ENCODE assay signal across 12 cellular contexts in the genomic region with DNA sequence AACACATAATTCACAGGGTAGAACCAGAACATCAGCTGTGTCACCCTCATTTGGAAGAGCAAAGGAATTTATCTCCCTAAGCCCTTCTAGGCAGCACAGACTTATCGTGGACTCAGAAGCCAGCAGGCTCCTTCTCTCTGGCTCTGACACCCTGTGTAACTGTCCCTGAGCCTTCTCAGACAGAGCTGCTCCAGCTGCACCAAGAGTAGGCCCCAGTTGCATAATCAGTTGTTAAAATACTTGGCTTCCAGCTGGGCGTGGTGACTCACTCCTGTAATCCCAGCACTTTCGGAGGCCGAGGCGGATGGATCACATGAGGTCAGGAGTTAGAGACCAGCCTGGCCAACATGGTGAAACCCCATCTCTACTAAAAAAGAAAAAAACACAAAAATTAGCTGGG. TPM values are rescaled to one million over a fixed set of nuclear protein-coding genes. Genes with fewer than 3 reads are reported as not detected.
DNase-seq lines count a peak whose midpoint lies in the region; ATAC-seq and TF ChIP-seq lines count a peak whose summit lies in the region.
"Had no signal": no experiment of that assay in that cellular context is flagged by ENCODE, and none has a peak within 500 bp of the region (broad histone marks: within the 10 kb centered on the region; RNA-seq: fewer than 3 reads in every experiment).

No MANE protein-coding gene starts in this region.

- ATAC-seq in right cardiac atrium: peak; percentile 59 to 64
- ATAC-seq in activated T-helper 17 cell treated with anti-CD3 and anti-CD28 coated beads, Interleukin-2, amount 50 U/mL, for 72 hours (replicated peaks): no peak
- ATAC-seq: body of pancreas had no signal

- H3K27me3 Mint-ChIP-seq in activated T-helper 17 cell treated with anti-CD3 and anti-CD28 coated beads, Interleukin-2, amount 50 U/mL, for 72 hours: no peaks in the 10 kb centered on the region

- H3K4me3 Mint-ChIP-seq in activated T-helper 17 cell treated with anti-CD3 and anti-CD28 coated beads, Interleukin-2, amount 50 U/mL, for 72 hours: no peak overlapping the region

- H3K9me3 ChIP-seq in right cardiac atrium (ENCODE audit: control insufficient read depth, low read length): no peaks in the 10 kb centered on the region
- no peaks in the 10 kb centered on the region for H3K9me3 ChIP-seq in vagina
- H3K9me3 ChIP-seq: body of pancreas had no signal

- in situ Hi-C loops in astrocyte of the spinal cord (cut with HindIII; ENCODE audit: low sequenced_read_pairs): no loop called here

- TF ChIP-seq CTCF in astrocyte of the spinal cord (IDR thresholded peaks at IDR 0.05; ENCODE audit: low read depth, low read length): no peak
- TF ChIP-seq CTCF in vagina (IDR thresholded peaks at IDR 0.05): no peak

- no peak overlapping the region for H3K4me3 ChIP-seq in astrocyte of the spinal cord (ENCODE audit: low read depth, low read length)
- no peak overlapping the region for H3K4me3 ChIP-seq in right cardiac atrium (ENCODE audit: low read length)
- H3K4me3 ChIP-seq in vagina: no peak overlapping the region
- H3K4me3 ChIP-seq: body of pancreas had no signal

- H3K4me1 ChIP-seq in right cardiac atrium (ENCODE audit: control insufficient read depth, insufficient read depth, low read length): no peaks in the 10 kb centered on the region
- peaks cover 13% of the 10 kb centered on the region for H3K4me1 ChIP-seq in vagina
- H3K4me1 ChIP-seq: body of pancreas had no signal

- H3K27ac Mint-ChIP-seq in activated T-helper 17 cell treated with anti-CD3 and anti-CD28 coated beads, Interleukin-2, amount 50 U/mL, for 72 hours: no peak overlapping the region

- H3K36me3 ChIP-seq in vagina: peaks cover 0 to 16% of the 10 kb centered on the region in 2 donors

- intact Hi-C loops in right cardiac atrium (cut with DNase I): no loop called here
- intact Hi-C loops in vagina (cut with DNase I): no loop called here

- H3K4me1 Mint-ChIP-seq in activated T-helper 17 cell treated with anti-CD3 and anti-CD28 coated beads, Interleukin-2, amount 50 U/mL, for 72 hours: no peaks in the 10 kb centered on the region

- no peak overlapping the region for H3K27ac ChIP-seq in right cardiac atrium (ENCODE audit: low read length)
- H3K27ac ChIP-seq in vagina: peak overlapping the region; percentile 54
- H3K27ac ChIP-seq: body of pancreas had no signal

- 64% methylated on average over 5 of the region's 5 CpGs for WGBS in right cardiac atrium

- TF ChIP-seq POLR2A in vagina (IDR thresholded peaks at IDR 0.05): no peak

- H3K27me3 ChIP-seq in right cardiac atrium (ENCODE audit: control insufficient read depth, insufficient read depth): no peaks in the 10 kb centered on the region
- H3K27me3 ChIP-seq in vagina: no peaks in the 10 kb centered on the region
- H3K27me3 ChIP-seq: body of pancreas had no signal

- peaks cover 12% of the 10 kb centered on the region for H3K36me3 Mint-ChIP-seq in activated T-helper 17 cell treated with anti-CD3 and anti-CD28 coated beads, Interleukin-2, amount 50 U/mL, for 72 hours (ENCODE audit: low read depth)

- H3K9me3 Mint-ChIP-seq in activated T-helper 17 cell treated with anti-CD3 and anti-CD28 coated beads, Interleukin-2, amount 50 U/mL, for 72 hours: no peaks in the 10 kb centered on the region

- DNase-seq in HS-5 (ENCODE audit: low read depth): peak; percentile 32
- peak; percentile 72 for DNase-seq in astrocyte of the spinal cord (ENCODE audit: low read depth, low spot score)
- peak; percentile 37 to 58 (median 43) for DNase-seq in right cardiac atrium
- no peak for DNase-seq in vagina (ENCODE audit: extremely low spot score in 2 of 2)
- no peak for DNase-seq in GF-D8 (lab: John Stamatoyannopoulos, UW)
- DNase-seq in DMS114 treated with DMSO at 0.1 percent for 48 hours (lab: John Stamatoyannopoulos, UW; ENCODE audit: unreplicated experiment): no peak
- DNase-seq: activated CD8-positive, alpha-beta memory T cell treated with anti-CD3 and anti-CD28 coated beads, Interleukin-2, amount 50 U/mL, for 48 hours; DMS79 treated with DMSO at 0.1 percent for 48 hours; kidney glomerular epithelial cell; NCI-H2107 had no signal

RNA-seq across cellular contexts. Expression of gene ACVR2B, which starts 49.4 kb away (rescaled TPM):
- total RNA-seq in right cardiac atrium: 1 to 10 TPM; 5.0 to 6.2 (median 5.7) TPM
- 1.7 TPM for polyA plus RNA-seq in right cardiac atrium
- 3.7 TPM for total RNA-seq in vagina
- 10 to 100 TPM in 1 of 2 donors, 1 to 10 TPM in 1; 7.7 to 12.8 TPM for total RNA-seq in activated T-helper 17 cell treated with anti-CD3 and anti-CD28 coated beads, Interleukin-2, amount 50 U/mL, for 72 hours

RNA-seq across cellular contexts. Expression of gene XYLB, which starts 57.7 kb away (rescaled TPM):
- 1 to 10 TPM in 2 of 4 donors, under 1 TPM in 2; 0.37 to 1.3 (median 0.83) TPM for total RNA-seq in right cardiac atrium
- 0.41 TPM for polyA plus RNA-seq in right cardiac atrium
- 3.4 TPM for total RNA-seq in vagina
- 10 to 100 TPM in 1 of 2 donors, 1 to 10 TPM in 1; 6.3 to 10.1 TPM for total RNA-seq in activated T-helper 17 cell treated with anti-CD3 and anti-CD28 coated beads, Interleukin-2, amount 50 U/mL, for 72 hours

Comparison
In these comparisons a context has a peak if more than half of its experiments do, and no peak if none do; other contexts are left out.
1. DNase-seq: peak in HS-5 (single experiment), astrocyte of the spinal cord (single experiment) and right cardiac atrium (3 of 3); none in vagina (0 of 2), GF-D8 (single experiment) and DMS114 treated with DMSO at 0.1 percent for 48 hours (single experiment).